ENCODE assay signal across 11 cellular contexts in the genomic region with DNA sequence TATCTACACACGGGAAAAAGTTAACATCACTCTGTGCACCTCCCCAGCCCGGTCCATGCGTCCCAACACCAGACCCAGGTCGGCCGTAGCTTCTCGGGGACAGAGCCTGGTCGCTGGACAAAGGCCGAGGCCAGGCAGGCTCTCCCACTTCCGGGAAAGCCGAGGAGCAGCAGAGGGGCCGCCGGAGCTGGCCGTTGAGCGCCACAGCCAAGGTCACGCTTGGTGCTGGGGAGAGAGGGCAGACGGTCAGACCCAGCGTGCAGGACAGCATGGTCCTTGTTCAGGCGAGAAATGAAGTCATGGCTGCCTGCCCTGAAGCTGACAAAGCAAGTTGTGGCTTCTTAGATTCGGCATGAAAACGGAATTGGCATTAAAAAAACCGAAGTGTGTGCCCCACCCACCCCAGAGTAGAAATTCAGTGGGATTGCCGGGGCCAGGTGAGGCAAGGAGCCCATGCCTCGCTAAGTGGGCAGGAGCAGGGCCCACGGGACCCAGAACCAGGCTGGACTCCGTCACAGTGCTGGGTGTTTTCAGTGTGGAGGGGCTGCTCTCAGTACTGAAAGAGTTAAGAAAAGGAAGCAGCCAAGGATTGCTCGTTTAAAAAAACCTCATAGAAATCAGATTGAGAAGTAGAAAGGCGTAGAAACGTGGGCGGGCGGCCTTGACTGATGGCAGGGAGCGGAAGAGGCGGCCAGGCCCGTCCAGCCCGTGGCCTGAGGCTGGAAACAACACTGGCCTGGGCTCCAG. TPM values are rescaled to one million over a fixed set of nuclear protein-coding genes. Genes with fewer than 3 reads are reported as not detected.
DNase-seq lines count a peak whose midpoint lies in the region; ATAC-seq and TF ChIP-seq lines count a peak whose summit lies in the region.
"Had no signal": no experiment of that assay in that cellular context is flagged by ENCODE, and none has a peak within 500 bp of the region (broad histone marks: within the 10 kb centered on the region; RNA-seq: fewer than 3 reads in every experiment).

No MANE protein-coding gene starts in this region.

- DNase-seq in T-helper 17 cell (no peak), fibroblast of villous mesenchyme (ENCODE audit: low read depth) (peak; percentile 24), nucleus accumbens (lab: John Stamatoyannopoulos, UW) (peak in 32 of 56 donors; percentile 11 to 58 (median 23)), DMS153 treated with DMSO at 0.1 percent for 48 hours (lab: John Stamatoyannopoulos, UW; ENCODE audit: unreplicated experiment) (no peak), RKO (ENCODE audit: low spot score) (no peak), H4 (ENCODE audit: low spot score) (no peak), NCI-H748 treated with DMSO at 0.1 percent for 48 hours (lab: John Stamatoyannopoulos, UW) (no peak)
- DNase-seq: DMS 273 treated with DMSO at 0.1 percent for 48 hours, MG63, WERI-Rb-1 had no signal

- peaks cover 39 to 46% (median 44%) of the 10 kb centered on the region in 10 experiments for H3K4me1 ChIP-seq in BLaER1 treated with 17β-estradiol and CSF1 and Interleukin-3, amounts not matched to agents 10 nM and 100 nM

- H3K27ac Mint-ChIP-seq in T-helper 17 cell, result peak overlapping the region; percentile 84

- peaks cover 8 to 70% (median 38%) of the 10 kb centered on the region in 11 experiments; a peak in 21 of 22 replicates for H3K36me3 ChIP-seq in BLaER1 treated with 17β-estradiol and CSF1 and Interleukin-3, amounts not matched to agents 10 nM and 100 nM

- no peak for ATAC-seq in T-helper 17 cell

- peak overlapping the region in 8 of 11 experiments; percentile 2 to 56 (median 36); a peak in 12 of 22 replicates for H3K27ac ChIP-seq in BLaER1 treated with 17β-estradiol and CSF1 and Interleukin-3, amounts not matched to agents 10 nM and 100 nM
- H3K27ac ChIP-seq: WERI-Rb-1 had no signal

- H3K27me3 Mint-ChIP-seq in T-helper 17 cell, result no peaks in the 10 kb centered on the region

- no peaks in the 10 kb centered on the region for H3K36me3 Mint-ChIP-seq in T-helper 17 cell (ENCODE audit: low read depth)

- H3K4me3 Mint-ChIP-seq in T-helper 17 cell, result peak overlapping the region; percentile 7

- peaks cover 24 to 53% (median 40%) of the 10 kb centered on the region in 11 experiments; a peak in 20 of 22 replicates for H4K20me1 ChIP-seq in BLaER1 treated with 17β-estradiol and CSF1 and Interleukin-3, amounts not matched to agents 10 nM and 100 nM

- H3K9me3 ChIP-seq in BLaER1 treated with 17β-estradiol and CSF1 and Interleukin-3, amounts not matched to agents 10 nM and 100 nM (replicated peaks in 1 of 11), result no peaks in the 10 kb centered on the region
- H3K9me3 ChIP-seq in T-helper 17 cell (ENCODE audit: control insufficient read depth, low read length, poor library complexity, severe bottlenecking), result no peaks in the 10 kb centered on the region
- H3K9me3 ChIP-seq: MG63 had no signal

- no peak overlapping the region for H3K4me3 ChIP-seq in BLaER1 treated with 17β-estradiol and CSF1 and Interleukin-3, amounts not matched to agents 10 nM and 100 nM
- no peak overlapping the region for H3K4me3 ChIP-seq in fibroblast of villous mesenchyme (ENCODE audit: low read depth, low read length)
- H3K4me3 ChIP-seq: MG63 had no signal

- H3K4me1 Mint-ChIP-seq in T-helper 17 cell, result peaks cover 25% of the 10 kb centered on the region

- TF ChIP-seq CTCF in fibroblast of villous mesenchyme (IDR thresholded peaks at IDR 0.05; ENCODE audit: insufficient read depth, low read depth, low read length), result no peak

- H3K4me2 ChIP-seq in BLaER1 treated with 17β-estradiol and CSF1 and Interleukin-3, amounts not matched to agents 10 nM and 100 nM, result peak overlapping the region; percentile 70 to 99 (median 96); a peak in 21 of 22 replicates

- no peaks in the 10 kb centered on the region for H3K27me3 ChIP-seq in BLaER1 treated with 17β-estradiol and CSF1 and Interleukin-3, amounts not matched to agents 10 nM and 100 nM
- H3K27me3 ChIP-seq: MG63 had no signal

- H3K9ac ChIP-seq in BLaER1 treated with 17β-estradiol and CSF1 and Interleukin-3, amounts not matched to agents 10 nM and 100 nM, result peak overlapping the region in 10 of 11 experiments; percentile 9 to 58 (median 39); a peak in 12 of 22 replicates

RNA-seq across cellular contexts. Expression of gene ARL6IP4, which starts 4.3 kb away (rescaled TPM):
- 100 to 1,000 TPM; 109 to 131 TPM for total RNA-seq in T-helper 17 cell
- total RNA-seq in fibroblast of villous mesenchyme, result 117 and 161 TPM in 2 replicates
- 111 and 179 TPM in 2 replicates for total RNA-seq in H4 (2014; rRNA removed; shearing (Covaris generic))

RNA-seq across cellular contexts. Expression of gene OGFOD2, which starts 9.7 kb away (rescaled TPM):
- total RNA-seq in T-helper 17 cell (10 to 100 TPM; 17.9 to 20.3 TPM), fibroblast of villous mesenchyme (7.3 and 11.9 TPM in 2 replicates)
- total RNA-seq in H4 (2014; rRNA removed; shearing (Covaris generic)), result 17.5 and 18.1 TPM in 2 replicates

RNA-seq across cellular contexts. Expression of gene ABCB9, which starts 18.5 kb away (rescaled TPM):
- total RNA-seq in T-helper 17 cell, result 1 to 10 TPM; 4.1 to 6.1 TPM
- total RNA-seq in fibroblast of villous mesenchyme, result 12.1 and 12.9 TPM in 2 replicates
- 6.5 and 19.3 TPM in 2 replicates for total RNA-seq in H4 (2014; rRNA removed; shearing (Covaris generic))

Comparison
In these comparisons a context has a peak if more than half of its experiments do, and no peak if none do; other contexts are left out.
1. DNase-seq: peak in fibroblast of villous mesenchyme (single experiment) and nucleus accumbens (32 of 56); none in T-helper 17 cell (0 of 3), DMS153 treated with DMSO at 0.1 percent for 48 hours (single experiment), RKO (single experiment), H4 (single experiment) and NCI-H748 treated with DMSO at 0.1 percent for 48 hours (single experiment).